Comparison of ENCODE assay signal across 18 cellular contexts in the genomic region with DNA sequence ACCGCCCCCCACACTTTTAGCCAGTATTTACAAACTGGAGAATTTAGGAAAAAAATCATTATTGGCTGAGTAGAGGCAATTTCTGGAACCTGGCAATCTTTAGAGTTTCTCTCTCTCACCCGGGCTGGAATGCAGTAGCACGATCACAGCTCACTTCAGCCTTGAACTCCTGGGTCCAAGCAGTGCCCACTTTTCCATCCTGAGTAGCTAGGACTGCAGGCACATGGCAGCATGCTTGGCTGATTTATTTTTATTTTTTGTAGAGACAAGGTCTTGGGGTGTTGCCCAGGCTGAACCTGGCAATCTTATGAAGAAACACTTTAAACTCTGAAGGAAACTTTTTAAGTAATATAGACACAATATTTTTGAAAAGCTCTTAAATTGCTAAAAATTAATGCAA.
DNase-seq lines count a peak whose midpoint lies in the region; ATAC-seq and TF ChIP-seq lines count a peak whose summit lies in the region.
"Had no signal": no experiment of that assay in that cellular context is flagged by ENCODE, and none has a peak within 500 bp of the region (broad histone marks: within the 10 kb centered on the region; RNA-seq: fewer than 3 reads in every experiment).

No MANE protein-coding gene starts in this region.

- H3K79me2 ChIP-seq in parathyroid adenoma, result peaks cover 23% of the 10 kb centered on the region

- no peak for DNase-seq in activated CD4-positive, alpha-beta T cell treated with anti-CD3 and anti-CD28 coated beads for 36 hours
- no peak for DNase-seq in activated CD4-positive, alpha-beta T cell treated with anti-CD3 and anti-CD28 coated beads for 48 hours
- DNase-seq in esophagus muscularis mucosa (ENCODE audit: extremely low spot score) (peak; percentile 82), upper lobe of right lung (no peak), foreskin melanocyte (no peak)
- no peak for DNase-seq in stimulated activated CD4-positive, alpha-beta T cell treated with anti-CD3 and anti-CD28 coated beads, Interleukin-4, amount 100 ng/mL, for 4 hours
- DNase-seq: activated naive CD4-positive, alpha-beta T cell treated with anti-CD3 and anti-CD28 coated beads, Interleukin-2, amount 50 U/mL, for 16 hours; CD8-positive, alpha-beta memory T cell; cerebellar nuclear complex; Kasumi-1; mesenchymal stem cell; NCI-H1930; NCI-H774; ovary; SJCRH30 had no signal

- H3K9me3 Mint-ChIP-seq in activated CD4-positive, alpha-beta T cell treated with anti-CD3 and anti-CD28 coated beads for 36 hours (ENCODE audit: low read depth), result no peaks in the 10 kb centered on the region
- H3K9me3 Mint-ChIP-seq: CD8-positive, alpha-beta memory T cell had no signal

- peak overlapping the region; percentile 14 for H3K4me2 ChIP-seq in parathyroid adenoma (ENCODE audit: low read length)

- ATAC-seq in activated CD4-positive, alpha-beta T cell treated with anti-CD3 and anti-CD28 coated beads for 36 hours, result no peak
- ATAC-seq in upper lobe of right lung (no peak), GM18517 (IDR thresholded peaks at IDR 0.05; ENCODE audit: unreplicated experiment) (no peak)

- H3K36me3 Mint-ChIP-seq in activated CD4-positive, alpha-beta T cell treated with anti-CD3 and anti-CD28 coated beads for 36 hours (ENCODE audit: low read depth), result peaks cover 41% of the 10 kb centered on the region

- TF ChIP-seq POLR2A in esophagus muscularis mucosa (IDR thresholded peaks at IDR 0.05; ENCODE audit: low read depth), result no peak

- H3K36me3 ChIP-seq in esophagus muscularis mucosa (peaks cover 0 to 6% (median 0%) of the 10 kb centered on the region in 4 donors), parathyroid adenoma (ENCODE audit: control insufficient read depth, insufficient read depth, low read length) (no peaks in the 10 kb centered on the region), upper lobe of right lung (no peaks in the 10 kb centered on the region)
- H3K36me3 ChIP-seq: ovary, SJCRH30 had no signal

- H3K9ac ChIP-seq in parathyroid adenoma, result no peak overlapping the region

- H3K4me3 Mint-ChIP-seq in activated CD4-positive, alpha-beta T cell treated with anti-CD3 and anti-CD28 coated beads for 36 hours, result no peak overlapping the region
- H3K4me3 Mint-ChIP-seq: CD8-positive, alpha-beta memory T cell had no signal

- peak overlapping the region in 1 of 4 donors; percentile 15 for H3K4me3 ChIP-seq in esophagus muscularis mucosa
- H3K4me3 ChIP-seq in parathyroid adenoma (ENCODE audit: low read depth, low read length), result no peak overlapping the region
- no peak overlapping the region for H3K4me3 ChIP-seq in upper lobe of right lung
- H3K4me3 ChIP-seq: ovary, SJCRH30 had no signal

- no peaks in the 10 kb centered on the region for H3K9me3 ChIP-seq in esophagus muscularis mucosa
- no peaks in the 10 kb centered on the region for H3K9me3 ChIP-seq in parathyroid adenoma (ENCODE audit: control insufficient read depth, low read length)
- H3K9me3 ChIP-seq in upper lobe of right lung, result no peaks in the 10 kb centered on the region
- H3K9me3 ChIP-seq: ovary, SJCRH30 had no signal

- no peak overlapping the region for H2AFZ ChIP-seq in parathyroid adenoma

- intact Hi-C loops in activated CD4-positive, alpha-beta T cell treated with anti-CD3 and anti-CD28 coated beads for 36 hours (cut with DNase I, micrococcal nuclease), result no loop called here
- intact Hi-C loops in esophagus muscularis mucosa (cut with DNase I) (no loop called here), upper lobe of right lung (cut with DNase I) (no loop called here)

- TF ChIP-seq CTCF in esophagus muscularis mucosa (IDR thresholded peaks at IDR 0.05) (no peak), parathyroid adenoma (IDR thresholded peaks at IDR 0.05) (no peak), upper lobe of right lung (IDR thresholded peaks at IDR 0.05) (no peak)

- H3K27me3 Mint-ChIP-seq in activated CD4-positive, alpha-beta T cell treated with anti-CD3 and anti-CD28 coated beads for 36 hours, result no peaks in the 10 kb centered on the region
- H3K27me3 Mint-ChIP-seq: CD8-positive, alpha-beta memory T cell had no signal

- H3K27ac Mint-ChIP-seq in activated CD4-positive, alpha-beta T cell treated with anti-CD3 and anti-CD28 coated beads for 36 hours, result peak overlapping the region; percentile 18

- POLR2A ChIA-PET in activated CD4-positive, alpha-beta T cell treated with anti-CD3 and anti-CD28 coated beads for 36 hours (lab: Charles Lee), result no interaction called here

- H3K27me3 ChIP-seq in esophagus muscularis mucosa, result no peaks in the 10 kb centered on the region
- H3K27me3 ChIP-seq in parathyroid adenoma (ENCODE audit: control insufficient read depth, insufficient read depth, low read length), result no peaks in the 10 kb centered on the region
- no peaks in the 10 kb centered on the region for H3K27me3 ChIP-seq in upper lobe of right lung
- H3K27me3 ChIP-seq: ovary, SJCRH30 had no signal

- H3K4me1 Mint-ChIP-seq in activated CD4-positive, alpha-beta T cell treated with anti-CD3 and anti-CD28 coated beads for 36 hours, result peaks cover 86% of the 10 kb centered on the region

- CTCF ChIA-PET in activated CD4-positive, alpha-beta T cell treated with anti-CD3 and anti-CD28 coated beads for 36 hours (lab: Charles Lee), result interaction anchor here (0.8 to 2.4 kb wide), 4 partner anchors 33 to 312 kb away, joined by 3 to 8 read pairs (median 4); no protein-coding TSS in a partner anchor

- no peak for TF ChIP-seq EP300 in esophagus muscularis mucosa (IDR thresholded peaks at IDR 0.05)

- WGBS in esophagus muscularis mucosa, result 42% methylated on average over 3 of the region's 3 CpGs

- peak overlapping the region; percentile 56 to 80 (median 72) for H3K27ac ChIP-seq in esophagus muscularis mucosa (replicated peaks in 1 of 4)
- peak overlapping the region; percentile 12 for H3K27ac ChIP-seq in parathyroid adenoma
- peak overlapping the region; percentile 55 for H3K27ac ChIP-seq in upper lobe of right lung
- H3K27ac ChIP-seq: 22Rv1, SJCRH30 had no signal

- H3K4me1 ChIP-seq in esophagus muscularis mucosa (peaks cover 93 to 96% (median 95%) of the 10 kb centered on the region in 4 donors), parathyroid adenoma (peaks cover 18% of the 10 kb centered on the region), upper lobe of right lung (peaks cover 57% of the 10 kb centered on the region)

Comparison
In these comparisons a context has a peak if more than half of its experiments do, and no peak if none do; other contexts are left out.
1. H3K27ac ChIP-seq: peak in every context shown above with its lines; median percentile 72 in esophagus muscularis mucosa; 55 in upper lobe of right lung; 12 in parathyroid adenoma.